1 cellular context compared by ENCODE assay signal in genomic region chr17:38415250-38416194, GRCh38.
TF ChIP-seq lines count a peak whose summit lies in the region.

No MANE protein-coding gene starts in this region.

TF ChIP-seq in K562, 482 proteins besides CTCF, POLR2A, EP300 and RAD21 (continued from another document and continues in another):
- TF ChIP-seq CLOCK (CRISPR knock-in tag; IDR thresholded peaks at IDR 0.05; ENCODE audit: borderline replicate concordance) (no peak), ZNF24 (IDR thresholded peaks at IDR 0.05) (no peak), DACH1 (IDR thresholded peaks at IDR 0.05; ENCODE audit: partially characterized antibody) (no peak), TFAP4 (CRISPR knock-in tag; IDR thresholded peaks at IDR 0.05; ENCODE audit: borderline replicate concordance) (peak; percentile 31; the same call in 1 of the 2 replicates), MYNN (IDR thresholded peaks at IDR 0.05) (no peak), MYNN (CRISPR knock-in tag; IDR thresholded peaks at IDR 0.05) (no peak), MLX (CRISPR knock-in tag; conservative IDR thresholded peaks at IDR 0.05) (no peak), ZNF311 (CRISPR knock-in tag; IDR thresholded peaks at IDR 0.05) (peak; percentile 83; the same call in 1 of the 2 replicates), HDAC2 (IDR thresholded peaks at IDR 0.05) (peak; percentile 58), ETV1 (tag; conservative IDR thresholded peaks at IDR 0.05; ENCODE audit: low read depth) (peak; percentile 76), ZNF354B (CRISPR knock-in tag; IDR thresholded peaks at IDR 0.05) (no peak), CEBPB (tag; IDR thresholded peaks at IDR 0.05) (peak; percentile 90), WHSC1 (IDR thresholded peaks at IDR 0.05; ENCODE audit: low read length) (no peak), SRSF9 (IDR thresholded peaks at IDR 0.05; ENCODE audit: borderline replicate concordance, low read depth, low read length) (no peak), ADNP (tag; IDR thresholded peaks at IDR 0.05) (no peak), HDAC8 (tag; IDR thresholded peaks at IDR 0.05) (peak; percentile 55; the same call in 1 of the 2 replicates), COPS2 (conservative IDR thresholded peaks at IDR 0.05) (no peak), BDP1 (IDR thresholded peaks at IDR 0.05; ENCODE audit: insufficient read depth, insufficient read length) (no peak), JUND (IDR thresholded peaks at IDR 0.05; ENCODE audit: borderline replicate concordance, low read depth, low read length) (peak; percentile 79), JUND (tag; IDR thresholded peaks at IDR 0.05; ENCODE audit: borderline replicate concordance, low read depth, low read length) (no peak), RBFOX2 (IDR thresholded peaks at IDR 0.05; ENCODE audit: low read depth, low read length) (peak; percentile 88), CBX2 (IDR thresholded peaks at IDR 0.05; ENCODE audit: insufficient read depth, low read length, poor library complexity, severe bottlenecking) (no peak), SAFB (IDR thresholded peaks at IDR 0.05; ENCODE audit: borderline replicate concordance, low read depth, low read length) (no peak), DNMT1 (IDR thresholded peaks at IDR 0.05) (no peak), POLR2G (IDR thresholded peaks at IDR 0.05; ENCODE audit: low read depth, low read length) (peak; percentile 84), MCM3 (IDR thresholded peaks at IDR 0.05) (no peak), ZNF584 (CRISPR knock-in tag; IDR thresholded peaks at IDR 0.05; ENCODE audit: low read depth) (peak; percentile 94), MLLT1 (IDR thresholded peaks at IDR 0.05) (no peak), NR4A1 (CRISPR knock-in tag; IDR thresholded peaks at IDR 0.05) (no peak), NR4A1 (tag; IDR thresholded peaks at IDR 0.05) (no peak; the same call in 1 of the 2 replicates), ESRRA (IDR thresholded peaks at IDR 0.05; ENCODE audit: borderline replicate concordance, low read depth) (0 out of 2 replicates have a peak, but pooled peaks have one; percentile 19), RUNX1 (IDR thresholded peaks at IDR 0.05; ENCODE audit: low read depth) (no peak), ZNF133 (CRISPR knock-in tag; IDR thresholded peaks at IDR 0.05) (no peak), FOXA3 (CRISPR knock-in tag; conservative IDR thresholded peaks at IDR 0.05 in 1 of 2, IDR thresholded peaks at IDR 0.05 in 1 of 2) (no peak), XRCC5 (IDR thresholded peaks at IDR 0.05; ENCODE audit: low read depth, low read length) (no peak), PCBP2 (IDR thresholded peaks at IDR 0.05; ENCODE audit: low read depth, low read length, poor library complexity, severe bottlenecking) (no peak), SOX6 (IDR thresholded peaks at IDR 0.05) (peak; percentile 83), ATF7 (IDR thresholded peaks at IDR 0.05) (peak; percentile 94), NR2C1 (IDR thresholded peaks at IDR 0.05) (no peak), NR2C1 (tag; IDR thresholded peaks at IDR 0.05) (peak; percentile 41; the same call in 1 of the 2 replicates), NFXL1 (CRISPR knock-in tag; IDR thresholded peaks at IDR 0.05) (no peak), FUS (optimal IDR thresholded peaks at IDR 0.05; ENCODE audit: low read depth, low read length) (no peak), MCM2 (IDR thresholded peaks at IDR 0.05; ENCODE audit: low read depth) (no peak), IRF9 (tag; IDR thresholded peaks at IDR 0.05) (peak; percentile 90), MBD2 (IDR thresholded peaks at IDR 0.05; ENCODE audit: borderline replicate concordance, low read depth) (no peak), NFIC (IDR thresholded peaks at IDR 0.05) (no peak), ZFX (CRISPR knock-in tag; IDR thresholded peaks at IDR 0.05) (peak; percentile 34; the same call in 1 of the 2 replicates), FOXP4 (CRISPR knock-in tag; IDR thresholded peaks at IDR 0.05; ENCODE audit: borderline replicate concordance) (no peak)
- TF ChIP-seq, protein P1, sequence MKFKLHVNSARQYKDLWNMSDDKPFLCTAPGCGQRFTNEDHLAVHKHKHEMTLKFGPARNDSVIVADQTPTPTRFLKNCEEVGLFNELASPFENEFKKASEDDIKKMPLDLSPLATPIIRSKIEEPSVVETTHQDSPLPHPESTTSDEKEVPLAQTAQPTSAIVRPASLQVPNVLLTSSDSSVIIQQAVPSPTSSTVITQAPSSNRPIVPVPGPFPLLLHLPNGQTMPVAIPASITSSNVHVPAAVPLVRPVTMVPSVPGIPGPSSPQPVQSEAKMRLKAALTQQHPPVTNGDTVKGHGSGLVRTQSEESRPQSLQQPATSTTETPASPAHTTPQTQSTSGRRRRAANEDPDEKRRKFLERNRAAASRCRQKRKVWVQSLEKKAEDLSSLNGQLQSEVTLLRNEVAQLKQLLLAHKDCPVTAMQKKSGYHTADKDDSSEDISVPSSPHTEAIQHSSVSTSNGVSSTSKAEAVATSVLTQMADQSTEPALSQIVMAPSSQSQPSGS (CRISPR knock-in tag; IDR thresholded peaks at IDR 0.05), result no peak
- TF ChIP-seq, protein P2, sequence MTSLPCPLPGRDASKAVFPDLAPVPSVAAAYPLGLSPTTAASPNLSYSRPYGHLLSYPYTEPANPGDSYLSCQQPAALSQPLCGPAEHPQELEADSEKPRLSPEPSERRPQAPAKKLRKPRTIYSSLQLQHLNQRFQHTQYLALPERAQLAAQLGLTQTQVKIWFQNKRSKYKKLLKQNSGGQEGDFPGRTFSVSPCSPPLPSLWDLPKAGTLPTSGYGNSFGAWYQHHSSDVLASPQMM (CRISPR knock-in tag; IDR thresholded peaks at IDR 0.05), result no peak
- TF ChIP-seq, protein P3, sequence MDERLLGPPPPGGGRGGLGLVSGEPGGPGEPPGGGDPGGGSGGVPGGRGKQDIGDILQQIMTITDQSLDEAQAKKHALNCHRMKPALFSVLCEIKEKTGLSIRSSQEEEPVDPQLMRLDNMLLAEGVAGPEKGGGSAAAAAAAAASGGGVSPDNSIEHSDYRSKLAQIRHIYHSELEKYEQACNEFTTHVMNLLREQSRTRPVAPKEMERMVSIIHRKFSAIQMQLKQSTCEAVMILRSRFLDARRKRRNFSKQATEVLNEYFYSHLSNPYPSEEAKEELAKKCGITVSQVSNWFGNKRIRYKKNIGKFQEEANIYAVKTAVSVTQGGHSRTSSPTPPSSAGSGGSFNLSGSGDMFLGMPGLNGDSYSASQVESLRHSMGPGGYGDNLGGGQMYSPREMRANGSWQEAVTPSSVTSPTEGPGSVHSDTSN (CRISPR knock-in tag; IDR thresholded peaks at IDR 0.05; ENCODE audit: low read depth), result no peak
- TF ChIP-seq, protein P3 (tag; conservative IDR thresholded peaks at IDR 0.05; ENCODE audit: low read depth), result no peak
- TF ChIP-seq, protein P4, sequence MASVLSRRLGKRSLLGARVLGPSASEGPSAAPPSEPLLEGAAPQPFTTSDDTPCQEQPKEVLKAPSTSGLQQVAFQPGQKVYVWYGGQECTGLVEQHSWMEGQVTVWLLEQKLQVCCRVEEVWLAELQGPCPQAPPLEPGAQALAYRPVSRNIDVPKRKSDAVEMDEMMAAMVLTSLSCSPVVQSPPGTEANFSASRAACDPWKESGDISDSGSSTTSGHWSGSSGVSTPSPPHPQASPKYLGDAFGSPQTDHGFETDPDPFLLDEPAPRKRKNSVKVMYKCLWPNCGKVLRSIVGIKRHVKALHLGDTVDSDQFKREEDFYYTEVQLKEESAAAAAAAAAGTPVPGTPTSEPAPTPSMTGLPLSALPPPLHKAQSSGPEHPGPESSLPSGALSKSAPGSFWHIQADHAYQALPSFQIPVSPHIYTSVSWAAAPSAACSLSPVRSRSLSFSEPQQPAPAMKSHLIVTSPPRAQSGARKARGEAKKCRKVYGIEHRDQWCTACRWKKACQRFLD (CRISPR knock-in tag; IDR thresholded peaks at IDR 0.05), result peak; percentile 73; the same call in 1 of the 2 replicates
- TF ChIP-seq, protein P5, sequence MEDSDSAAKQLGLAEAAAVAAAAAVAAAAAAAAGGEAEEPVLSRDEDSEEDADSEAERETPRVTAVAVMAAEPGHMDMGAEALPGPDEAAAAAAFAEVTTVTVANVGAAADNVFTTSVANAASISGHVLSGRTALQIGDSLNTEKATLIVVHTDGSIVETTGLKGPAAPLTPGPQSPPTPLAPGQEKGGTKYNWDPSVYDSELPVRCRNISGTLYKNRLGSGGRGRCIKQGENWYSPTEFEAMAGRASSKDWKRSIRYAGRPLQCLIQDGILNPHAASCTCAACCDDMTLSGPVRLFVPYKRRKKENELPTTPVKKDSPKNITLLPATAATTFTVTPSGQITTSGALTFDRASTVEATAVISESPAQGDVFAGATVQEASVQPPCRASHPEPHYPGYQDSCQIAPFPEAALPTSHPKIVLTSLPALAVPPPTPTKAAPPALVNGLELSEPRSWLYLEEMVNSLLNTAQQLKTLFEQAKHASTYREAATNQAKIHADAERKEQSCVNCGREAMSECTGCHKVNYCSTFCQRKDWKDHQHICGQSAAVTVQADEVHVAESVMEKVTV (CRISPR knock-in tag; IDR thresholded peaks at IDR 0.05), result no peak
